8 cellular contexts compared by ENCODE assay signal in genomic region chr19:52028027-52028779, GRCh38. TPM values are rescaled to one million over a fixed set of nuclear protein-coding genes. Genes with fewer than 3 reads are reported as not detected.
DNase-seq lines count a peak whose midpoint lies in the region; ATAC-seq, FAIRE-seq and TF ChIP-seq lines count a peak whose summit lies in the region.

Gene ZNF614 (minus strand): TSS chr19:52028379. CDS start chr19:52025745, 2,634 bp downstream.

- H3K36me3 ChIP-seq in kidney (ENCODE audit: control insufficient read depth in 1 of 2, insufficient read depth in 2 of 2, low read length in 2 of 2), result peaks cover 7 to 15% of the 10 kb centered on the region in 2 donors

- H3K9ac ChIP-seq in kidney (ENCODE audit: low read length in 2 of 2), result peak within 1 kb of the TSS; percentile 42 to 97

- DNase-seq in AG08396 (ENCODE audit: low spot score) (peak; percentile 93), NCI-H226 (peak; percentile 94), cerebellar nuclear complex (lab: John Stamatoyannopoulos, UW) (peak; percentile 13 to 62), kidney (peak; percentile 95)
- peak; percentile 56 to 75 for DNase-seq in activated CD4-positive, alpha-beta T cell treated with anti-CD3 and anti-CD28 coated beads for 24 hours (ENCODE audit: low read depth in 2 of 2)
- DNase-seq in stimulated activated CD4-positive, alpha-beta T cell treated with anti-CD3 and anti-CD28 coated beads, Interleukin-12 subunit alpha, Interleukin-12 subunit beta, amount 100 ng/mL, for 48 hours (ENCODE audit: low read depth in 2 of 3, low spot score in 1 of 3), result peak; percentile 75 to 81 (median 79)

- peak within 1 kb of the TSS; percentile 84 to 96 for H3K27ac ChIP-seq in kidney (ENCODE audit: low read depth in 2 of 2, low read length in 2 of 2)

- H3K4me1 ChIP-seq in kidney (ENCODE audit: control insufficient read depth in 1 of 2, insufficient read depth in 1 of 2, low read depth in 1 of 2, low read length in 2 of 2), result peaks cover 0 to 5% of the 10 kb centered on the region in 2 donors

- intact Hi-C loops in kidney (cut with DNase I), result no loop called here

- peak within 1 kb of the TSS; percentile 87 to 97 for H3K4me3 ChIP-seq in kidney (ENCODE audit: low read length in 2 of 2)

- H3K9me3 ChIP-seq in kidney (ENCODE audit: control insufficient read depth in 1 of 2, low read length in 2 of 2), result peaks cover 15 to 22% of the 10 kb centered on the region in 2 donors

- TF ChIP-seq CTCF in kidney (IDR thresholded peaks at IDR 0.05; ENCODE audit: borderline replicate concordance, extremely low read depth, insufficient read depth), result no peak

- no peak for FAIRE-seq in kidney (lab: Jason Lieb, UNC)

- ATAC-seq in GM18907 (IDR thresholded peaks at IDR 0.05; ENCODE audit: unreplicated experiment) (peak; percentile 91), HG03139 (IDR thresholded peaks at IDR 0.05; ENCODE audit: unreplicated experiment) (peak; percentile 80)

RNA-seq across cellular contexts. Expression of gene ZNF614, which starts in this region (rescaled TPM):
- total RNA-seq in kidney, result 9.4 TPM
- polyA plus RNA-seq in kidney (ENCODE audit: insufficient read depth, low read depth, low replicate concordance), result 3.0 TPM

Comparison
In these comparisons a context has a peak if more than half of its experiments do, and no peak if none do; other contexts are left out.
1. Peak in every context shown above with its lines: DNase-seq, ATAC-seq, H3K4me3 ChIP-seq and H3K27ac ChIP-seq.
2. DNase-seq: peak in every context shown above with its lines; median percentile 95 in kidney; 94 in NCI-H226; 93 in AG08396; 79 in stimulated activated CD4-positive, alpha-beta T cell treated with anti-CD3 and anti-CD28 coated beads, Interleukin-12 subunit alpha, Interleukin-12 subunit beta, amount 100 ng/mL, for 48 hours; 66 in activated CD4-positive, alpha-beta T cell treated with anti-CD3 and anti-CD28 coated beads for 24 hours; 38 in cerebellar nuclear complex.